In the genomic region with DNA sequence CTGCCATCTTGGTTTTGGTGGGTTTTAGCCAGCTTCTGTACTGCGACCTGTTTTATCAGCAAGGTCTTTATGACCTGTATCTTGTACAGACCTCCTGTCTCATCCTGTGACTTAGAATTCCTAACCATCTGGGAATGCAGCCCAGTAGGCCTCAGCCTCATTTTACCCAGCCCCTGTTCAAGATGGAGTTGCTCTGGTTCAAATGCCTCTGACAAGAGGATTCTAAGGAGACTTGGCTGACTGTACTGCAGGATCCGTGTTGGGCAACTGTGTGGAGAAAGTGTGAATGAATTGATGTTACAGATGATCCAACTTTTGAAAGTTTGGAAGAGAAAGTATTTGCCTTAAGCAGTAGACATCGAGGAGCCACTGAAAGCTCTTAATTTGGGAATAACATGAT, we compare ENCODE assay signal across 24 cellular contexts.
"Had no signal": no experiment of that assay in that cellular context is flagged by ENCODE, and none has a peak within 500 bp of the region (broad histone marks: within the 10 kb centered on the region; RNA-seq: fewer than 3 reads in every experiment).

No MANE protein-coding gene starts in this region.

- H3K9me3 ChIP-seq: neutrophil, pancreas, psoas muscle had no signal

- ATAC-seq: activated T-cell treated with anti-CD3 and anti-CD28 coated beads, Interleukin-2, amount 50 U/mL, for 4 hours; foreskin keratinocyte; left ventricle myocardium superior; natural killer cell treated with Interleukin-12 subunit alpha and Interleukin-12 subunit beta and Interleukin-15 and Interleukin-18, amount 100 ng/mL, for 72 hours; psoas muscle; stimulated activated naive CD8-positive, alpha-beta T cell treated with anti-CD3 and anti-CD28 coated beads, Interleukin-15, Interleukin-2, amounts not matched to agents 100 U/mL and 50 U/mL, for 24 hours had no signal

- H3K27me3 ChIP-seq: foreskin keratinocyte, neutrophil, pancreas, right atrium auricular region had no signal

- H3K4me1 ChIP-seq: foreskin keratinocyte, pancreas, right atrium auricular region had no signal

- H3K36me3 ChIP-seq: neutrophil, pancreas, right atrium auricular region had no signal

- DNase-seq: activated CD4-positive, alpha-beta T cell treated with anti-CD3 and anti-CD28 coated beads for 1 hour; activated CD4-positive, alpha-beta T cell treated with anti-CD3 and anti-CD28 coated beads, Interleukin-2, amount 50 U/mL, for 1 hour; activated CD8-positive, alpha-beta memory T cell treated with anti-CD3 and anti-CD28 coated beads for 24 hours; activated CD8-positive, alpha-beta memory T cell treated with anti-CD3 and anti-CD28 coated beads, Interleukin-2, amount 50 U/mL, for 48 hours; activated naive CD4-positive, alpha-beta T cell treated with Interleukin-2 at 50 U/mL for 16 hours; activated naive CD8-positive, alpha-beta T cell treated with anti-CD3 and anti-CD28 coated beads for 36 hours; activated T-cell treated with anti-CD3 and anti-CD28 coated beads, Interleukin-2, amount 50 U/mL, for 4 hours; amniotic stem cell; cerebellar nuclear complex; cortex of kidney; hippocampal formation; left ventricle myocardium superior; mammary epithelial cell; pancreas; psoas muscle; stimulated activated CD4-positive, alpha-beta T cell treated with anti-CD3 and anti-CD28 coated beads, Interleukin-12 subunit alpha, Interleukin-12 subunit beta, amount 100 ng/mL, for 4 hours; stimulated activated CD4-positive, alpha-beta T cell treated with anti-CD3 and anti-CD28 coated beads, Interleukin-4, amount 100 ng/mL, for 4 hours; stimulated activated naive CD8-positive, alpha-beta T cell treated with anti-CD3 and anti-CD28 coated beads, Interleukin-15, Interleukin-2, amounts not matched to agents 100 U/mL and 50 U/mL, for 24 hours; WERI-Rb-1 had no signal

- H3K27ac ChIP-seq: epithelial cell of prostate, foreskin keratinocyte, neutrophil, pancreas, psoas muscle, WERI-Rb-1 had no signal

- H3K4me3 ChIP-seq: pancreas, psoas muscle, right atrium auricular region had no signal
